In the genomic region with DNA sequence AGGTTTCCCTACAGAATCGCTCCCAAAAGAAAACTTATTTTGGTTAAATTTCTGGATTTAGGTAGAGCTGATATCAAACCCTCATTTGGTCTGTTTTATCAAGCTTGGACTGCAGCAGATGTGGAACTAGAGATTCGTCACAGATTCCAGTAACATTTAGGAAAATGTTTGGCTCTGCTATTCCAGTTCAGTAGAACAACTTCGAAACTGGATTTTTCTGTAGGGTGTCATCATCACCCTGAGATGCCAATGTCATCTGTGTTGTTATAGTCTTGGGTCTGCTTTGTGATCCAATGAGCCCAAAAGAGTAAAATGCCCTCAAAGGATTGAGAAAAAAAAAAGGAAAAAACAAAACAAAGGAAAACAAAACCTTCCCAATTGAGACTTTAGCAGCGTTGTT, we compare ENCODE assay signal across 1 cellular context.
TF ChIP-seq lines count a peak whose summit lies in the region.

No MANE protein-coding gene starts in this region.

TF ChIP-seq in GM23338, 12 proteins besides CTCF, POLR2A, EP300 and RAD21 (continued from another document):
- TF ChIP-seq, protein P1, sequence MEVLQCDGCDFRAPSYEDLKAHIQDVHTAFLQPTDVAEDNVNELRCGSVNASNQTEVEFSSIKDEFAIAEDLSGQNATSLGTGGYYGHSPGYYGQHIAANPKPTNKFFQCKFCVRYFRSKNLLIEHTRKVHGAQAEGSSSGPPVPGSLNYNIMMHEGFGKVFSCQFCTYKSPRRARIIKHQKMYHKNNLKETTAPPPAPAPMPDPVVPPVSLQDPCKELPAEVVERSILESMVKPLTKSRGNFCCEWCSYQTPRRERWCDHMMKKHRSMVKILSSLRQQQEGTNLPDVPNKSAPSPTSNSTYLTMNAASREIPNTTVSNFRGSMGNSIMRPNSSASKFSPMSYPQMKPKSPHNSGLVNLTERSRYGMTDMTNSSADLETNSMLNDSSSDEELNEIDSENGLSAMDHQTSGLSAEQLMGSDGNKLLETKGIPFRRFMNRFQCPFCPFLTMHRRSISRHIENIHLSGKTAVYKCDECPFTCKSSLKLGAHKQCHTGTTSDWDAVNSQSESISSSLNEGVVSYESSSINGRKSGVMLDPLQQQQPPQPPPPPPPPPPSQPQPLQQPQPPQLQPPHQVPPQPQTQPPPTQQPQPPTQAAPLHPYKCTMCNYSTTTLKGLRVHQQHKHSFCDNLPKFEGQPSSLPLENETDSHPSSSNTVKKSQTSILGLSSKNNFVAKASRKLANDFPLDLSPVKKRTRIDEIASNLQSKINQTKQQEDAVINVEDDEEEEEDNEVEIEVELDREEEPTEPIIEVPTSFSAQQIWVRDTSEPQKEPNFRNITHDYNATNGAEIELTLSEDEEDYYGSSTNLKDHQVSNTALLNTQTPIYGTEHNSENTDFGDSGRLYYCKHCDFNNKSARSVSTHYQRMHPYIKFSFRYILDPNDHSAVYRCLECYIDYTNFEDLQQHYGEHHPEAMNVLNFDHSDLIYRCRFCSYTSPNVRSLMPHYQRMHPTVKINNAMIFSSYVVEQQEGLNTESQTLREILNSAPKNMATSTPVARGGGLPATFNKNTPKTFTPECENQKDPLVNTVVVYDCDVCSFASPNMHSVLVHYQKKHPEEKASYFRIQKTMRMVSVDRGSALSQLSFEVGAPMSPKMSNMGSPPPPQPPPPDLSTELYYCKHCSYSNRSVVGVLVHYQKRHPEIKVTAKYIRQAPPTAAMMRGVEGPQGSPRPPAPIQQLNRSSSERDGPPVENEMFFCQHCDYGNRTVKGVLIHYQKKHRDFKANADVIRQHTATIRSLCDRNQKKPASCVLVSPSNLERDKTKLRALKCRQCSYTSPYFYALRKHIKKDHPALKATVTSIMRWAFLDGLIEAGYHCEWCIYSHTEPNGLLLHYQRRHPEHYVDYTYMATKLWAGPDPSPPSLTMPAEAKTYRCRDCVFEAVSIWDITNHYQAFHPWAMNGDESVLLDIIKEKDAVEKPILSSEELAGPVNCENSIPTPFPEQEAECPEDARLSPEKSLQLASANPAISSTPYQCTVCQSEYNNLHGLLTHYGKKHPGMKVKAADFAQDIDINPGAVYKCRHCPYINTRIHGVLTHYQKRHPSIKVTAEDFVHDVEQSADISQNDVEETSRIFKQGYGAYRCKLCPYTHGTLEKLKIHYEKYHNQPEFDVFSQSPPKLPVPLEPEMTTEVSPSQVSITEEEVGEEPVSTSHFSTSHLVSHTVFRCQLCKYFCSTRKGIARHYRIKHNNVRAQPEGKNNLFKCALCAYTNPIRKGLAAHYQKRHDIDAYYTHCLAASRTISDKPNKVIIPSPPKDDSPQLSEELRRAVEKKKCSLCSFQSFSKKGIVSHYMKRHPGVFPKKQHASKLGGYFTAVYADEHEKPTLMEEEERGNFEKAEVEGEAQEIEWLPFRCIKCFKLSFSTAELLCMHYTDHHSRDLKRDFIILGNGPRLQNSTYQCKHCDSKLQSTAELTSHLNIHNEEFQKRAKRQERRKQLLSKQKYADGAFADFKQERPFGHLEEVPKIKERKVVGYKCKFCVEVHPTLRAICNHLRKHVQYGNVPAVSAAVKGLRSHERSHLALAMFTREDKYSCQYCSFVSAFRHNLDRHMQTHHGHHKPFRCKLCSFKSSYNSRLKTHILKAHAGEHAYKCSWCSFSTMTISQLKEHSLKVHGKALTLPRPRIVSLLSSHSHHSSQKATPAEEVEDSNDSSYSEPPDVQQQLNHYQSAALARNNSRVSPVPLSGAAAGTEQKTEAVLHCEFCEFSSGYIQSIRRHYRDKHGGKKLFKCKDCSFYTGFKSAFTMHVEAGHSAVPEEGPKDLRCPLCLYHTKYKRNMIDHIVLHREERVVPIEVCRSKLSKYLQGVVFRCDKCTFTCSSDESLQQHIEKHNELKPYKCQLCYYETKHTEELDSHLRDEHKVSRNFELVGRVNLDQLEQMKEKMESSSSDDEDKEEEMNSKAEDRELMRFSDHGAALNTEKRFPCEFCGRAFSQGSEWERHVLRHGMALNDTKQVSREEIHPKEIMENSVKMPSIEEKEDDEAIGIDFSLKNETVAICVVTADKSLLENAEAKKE (CRISPR knock-in tag; IDR thresholded peaks at IDR 0.05) = no peak
- TF ChIP-seq POLR2AphosphoS5 (IDR thresholded peaks at IDR 0.05; ENCODE audit: low read depth) (no peak), STAT1 (IDR thresholded peaks at IDR 0.05; ENCODE audit: unreplicated experiment) (no peak), JUNB (IDR thresholded peaks at IDR 0.05; ENCODE audit: unreplicated experiment) (no peak), ZNF114 (CRISPR knock-in tag; IDR thresholded peaks at IDR 0.05) (no peak), CREB1 (CRISPR knock-in tag; IDR thresholded peaks at IDR 0.05; ENCODE audit: low read depth) (no peak), EZH2phosphoT487 (IDR thresholded peaks at IDR 0.05; ENCODE audit: unreplicated experiment) (no peak), REST (IDR thresholded peaks at IDR 0.05; ENCODE audit: unreplicated experiment) (no peak), NANOG (IDR thresholded peaks at IDR 0.05; ENCODE audit: borderline replicate concordance) (no peak), ZNF331 (CRISPR knock-in tag; IDR thresholded peaks at IDR 0.05; ENCODE audit: low read depth) (no peak)
